In the genomic region with DNA sequence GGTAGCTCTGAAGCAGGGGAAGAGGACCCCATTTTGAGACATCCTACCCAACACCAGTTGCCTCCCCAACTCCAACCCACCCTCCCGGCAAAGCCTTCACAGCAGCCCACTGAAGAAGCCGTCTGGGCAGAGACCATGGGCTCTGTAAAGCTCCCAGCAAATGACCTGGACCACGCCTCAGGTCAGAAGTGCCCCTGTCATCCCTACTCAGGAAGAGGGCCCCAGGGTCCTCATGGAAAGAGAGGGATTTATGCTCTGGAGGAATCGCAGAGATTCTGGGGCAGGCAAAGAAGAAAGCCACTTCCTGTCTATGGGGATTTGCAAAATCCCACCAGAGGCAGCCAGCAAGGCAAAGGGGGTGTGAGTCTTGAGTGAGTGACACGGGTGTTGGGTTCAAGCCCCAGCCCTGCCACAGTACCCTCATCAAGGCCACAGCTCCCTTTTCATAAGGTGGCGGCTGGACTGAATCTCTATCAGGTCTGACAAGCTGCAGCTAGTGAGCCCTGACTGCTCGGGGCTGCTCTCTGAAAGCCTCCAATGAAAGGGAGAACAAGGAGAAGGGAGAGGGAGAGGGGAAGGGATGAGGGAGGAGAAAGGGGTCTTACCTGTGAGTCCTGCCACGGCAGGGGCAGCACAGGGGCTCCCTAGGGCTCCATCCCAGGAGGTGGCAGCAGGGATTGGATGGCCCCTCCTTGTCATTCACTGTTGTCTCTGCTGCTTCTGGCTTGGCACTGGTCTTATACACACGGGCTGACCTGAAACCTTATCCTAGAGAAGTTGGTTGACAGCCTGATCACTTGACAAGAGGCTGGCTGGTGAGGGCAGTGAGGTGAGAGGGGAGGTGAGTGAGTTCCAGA, we compare ENCODE assay signal across 16 cellular contexts. TPM values are rescaled to one million over a fixed set of nuclear protein-coding genes. Genes with fewer than 3 reads are reported as not detected.
DNase-seq lines count a peak whose midpoint lies in the region; FAIRE-seq and TF ChIP-seq lines count a peak whose summit lies in the region.
"Had no signal": no experiment of that assay in that cellular context is flagged by ENCODE, and none has a peak within 500 bp of the region (broad histone marks: within the 10 kb centered on the region; RNA-seq: fewer than 3 reads in every experiment).

A gene with protein sequence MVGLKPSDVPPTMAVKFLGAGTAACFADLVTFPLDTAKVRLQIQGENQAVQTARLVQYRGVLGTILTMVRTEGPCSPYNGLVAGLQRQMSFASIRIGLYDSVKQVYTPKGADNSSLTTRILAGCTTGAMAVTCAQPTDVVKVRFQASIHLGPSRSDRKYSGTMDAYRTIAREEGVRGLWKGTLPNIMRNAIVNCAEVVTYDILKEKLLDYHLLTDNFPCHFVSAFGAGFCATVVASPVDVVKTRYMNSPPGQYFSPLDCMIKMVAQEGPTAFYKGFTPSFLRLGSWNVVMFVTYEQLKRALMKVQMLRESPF (minus strand): TSS at position 713 of the 857 bp plus-strand sequence. CDS start 2,043 bp downstream, outside the sequence.

- intact Hi-C loops in dendritic cell treated with granulocyte-macrophage colony-stimulating factor and Interleukin-4, amounts not matched to agents 40 ng/mL and 50 ng/mL, for 4 days (cut with micrococcal nuclease), result no loop called here

- TF ChIP-seq POLR2A in H54 (IDR thresholded peaks at IDR 0.05; ENCODE audit: low read depth, low read length), result no peak

- H3K27me3 Mint-ChIP-seq in dendritic cell treated with granulocyte-macrophage colony-stimulating factor and Interleukin-4, amounts not matched to agents 40 ng/mL and 50 ng/mL, for 4 days, result no peaks in the 10 kb centered on the region
- no peaks in the 10 kb centered on the region for H3K27me3 Mint-ChIP-seq in neural crest cell (ENCODE audit: low read depth)

- H3K9me3 Mint-ChIP-seq in dendritic cell treated with granulocyte-macrophage colony-stimulating factor and Interleukin-4, amounts not matched to agents 40 ng/mL and 50 ng/mL, for 4 days, result no peaks in the 10 kb centered on the region
- H3K9me3 Mint-ChIP-seq in neural crest cell, result no peaks in the 10 kb centered on the region

- H3K4me3 Mint-ChIP-seq in dendritic cell treated with granulocyte-macrophage colony-stimulating factor and Interleukin-4, amounts not matched to agents 40 ng/mL and 50 ng/mL, for 4 days, result no peak within 1 kb of the TSS
- H3K4me3 Mint-ChIP-seq in neural crest cell, result no peak within 1 kb of the TSS

- peak within 1 kb of the TSS; percentile 11 for H3K27ac Mint-ChIP-seq in dendritic cell treated with granulocyte-macrophage colony-stimulating factor and Interleukin-4, amounts not matched to agents 40 ng/mL and 50 ng/mL, for 4 days
- peak within 1 kb of the TSS; percentile 75 for H3K27ac Mint-ChIP-seq in neural crest cell (ENCODE audit: unreplicated experiment)

- H3K4me1 Mint-ChIP-seq in dendritic cell treated with granulocyte-macrophage colony-stimulating factor and Interleukin-4, amounts not matched to agents 40 ng/mL and 50 ng/mL, for 4 days (ENCODE audit: low read depth), result peaks cover 21% of the 10 kb centered on the region
- H3K4me1 Mint-ChIP-seq in neural crest cell, result peaks cover 5% of the 10 kb centered on the region

- DNase-seq in DMS 273 (lab: John Stamatoyannopoulos, UW; ENCODE audit: unreplicated experiment) (peak; percentile 5), DMS 273 treated with DMSO at 0.1 percent for 48 hours (lab: John Stamatoyannopoulos, UW) (no peak), NCI-H2196 (lab: John Stamatoyannopoulos, UW; ENCODE audit: unreplicated experiment) (peak; percentile 57), neural crest cell (ENCODE audit: low read depth, low spot score) (no peak), H54 (ENCODE audit: insufficient read length, low spot score) (no peak), hepatic stellate cell (ENCODE audit: low spot score) (no peak), mucosa of gallbladder (ENCODE audit: low spot score) (no peak)
- DNase-seq: activated effector memory CD4-positive, alpha-beta T cell treated with anti-CD3 and anti-CD28 coated beads, Interleukin-2, amount 50 U/mL, for 16 hours; DMS153; Kasumi-1; NCI-H226; stimulated activated CD4-positive, alpha-beta T cell treated with anti-CD3 and anti-CD28 coated beads, Interleukin-4, amount 100 ng/mL, for 1 hour had no signal

- TF ChIP-seq CTCF in neural crest cell (conservative IDR thresholded peaks at IDR 0.05), result no peak

- peaks cover 46% of the 10 kb centered on the region for H3K36me3 Mint-ChIP-seq in dendritic cell treated with granulocyte-macrophage colony-stimulating factor and Interleukin-4, amounts not matched to agents 40 ng/mL and 50 ng/mL, for 4 days (ENCODE audit: low read depth)
- H3K36me3 Mint-ChIP-seq in neural crest cell (ENCODE audit: low read depth), result peaks cover 14% of the 10 kb centered on the region

- FAIRE-seq in H54 (lab: Jason Lieb, UNC), result no peak
- FAIRE-seq: GM12891, keratinocyte, RCC 7860 had no signal

RNA-seq across cellular contexts. Expression of the gene that starts here (rescaled TPM):
- total RNA-seq in neural crest cell (4.0 TPM in 2 replicates), mucosa of gallbladder (2.0 TPM)

Comparison
In these comparisons a context has a peak if more than half of its experiments do, and no peak if none do; other contexts are left out.
1. DNase-seq: peak in DMS 273 (single experiment) and NCI-H2196 (single experiment); none in DMS 273 treated with DMSO at 0.1 percent for 48 hours (single experiment), neural crest cell (single experiment), H54 (single experiment), hepatic stellate cell (single experiment) and mucosa of gallbladder (single experiment).